Comparison of ENCODE assay signal across 30 cellular contexts in the genomic region with DNA sequence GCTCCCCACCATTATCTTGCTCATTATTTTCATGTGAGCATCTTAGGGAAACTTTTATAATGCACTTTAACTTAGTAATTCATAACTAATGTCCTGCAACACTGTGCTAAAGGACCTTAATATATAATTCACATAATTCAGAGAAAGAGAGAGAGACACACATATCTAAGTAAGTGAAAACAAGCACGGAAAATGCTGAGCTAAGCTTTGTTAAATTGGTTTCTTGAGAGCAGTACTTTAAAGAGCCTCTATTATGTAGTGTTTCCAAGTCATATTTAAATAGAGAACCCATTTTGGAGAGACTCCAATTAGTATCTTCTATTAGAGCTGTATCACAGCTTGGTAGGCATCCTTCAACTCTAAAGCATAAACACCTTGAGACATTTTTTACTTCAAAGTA.
"Had no signal": no experiment of that assay in that cellular context is flagged by ENCODE, and none has a peak within 500 bp of the region (broad histone marks: within the 10 kb centered on the region; RNA-seq: fewer than 3 reads in every experiment).

No MANE protein-coding gene starts in this region.

- H3K9me3 ChIP-seq: neutrophil, ovary, psoas muscle, spleen, suprapubic skin, testis, transverse colon, upper lobe of left lung, vagina had no signal

- H3K79me2 ChIP-seq: parathyroid adenoma had no signal

- H3K27ac ChIP-seq: neutrophil, ovary, parathyroid adenoma, psoas muscle, skin epidermis, spleen, suprapubic skin, testis, tibial artery, transverse colon, upper lobe of left lung, vagina had no signal

- H3K27me3 ChIP-seq: neutrophil, ovary, spleen, suprapubic skin, testis, tibial artery, transverse colon, upper lobe of left lung, vagina had no signal

- H3K36me3 ChIP-seq: neutrophil, ovary, spleen, suprapubic skin, tibial artery, transverse colon, upper lobe of left lung, vagina had no signal

- H3K4me2 ChIP-seq: smooth muscle cell had no signal

- H3K4me1 ChIP-seq: parathyroid adenoma, psoas muscle, spleen, suprapubic skin, testis, tibial artery, transverse colon, upper lobe of left lung, vagina had no signal

- H2AFZ ChIP-seq: parathyroid adenoma had no signal

- H3K9ac ChIP-seq: parathyroid adenoma had no signal

- DNase-seq: naive thymus-derived CD8-positive, alpha-beta T cell; nephron progenitor cell; nucleus accumbens; ovary; psoas muscle; right cardiac atrium; spleen; stimulated activated CD4-positive, alpha-beta T cell treated with anti-CD3 and anti-CD28 coated beads, Interleukin-12 subunit alpha, Interleukin-12 subunit beta, amount 100 ng/mL, for 4 hours; stimulated activated CD4-positive, alpha-beta T cell treated with anti-CD3 and anti-CD28 coated beads, Interleukin-1b, Interleukin-23, amount 100 ng/mL, for 48 hours; stimulated activated CD4-positive, alpha-beta T cell treated with anti-CD3 and anti-CD28 coated beads, Interleukin-4, amount 100 ng/mL, for 1 hour; stimulated activated CD4-positive, alpha-beta T cell treated with anti-CD3 and anti-CD28 coated beads, Interleukin-4, amount 100 ng/mL, for 4 hours; stimulated activated CD8-positive, alpha-beta memory T cell treated with anti-CD3 and anti-CD28 coated beads, Interleukin-4, amount 100 ng/mL, for 48 hours; stimulated activated naive CD4-positive, alpha-beta T cell; stimulated activated naive CD8-positive, alpha-beta T cell treated with anti-CD3 and anti-CD28 coated beads, Interleukin-15, amount 100 ng/mL, for 72 hours; stimulated activated naive CD8-positive, alpha-beta T cell treated with anti-CD3 and anti-CD28 coated beads, Interleukin-15, Interleukin-2, amounts not matched to agents 100 U/mL and 50 U/mL, for 24 hours; substantia nigra; testis; tibial artery; transverse colon; upper lobe of left lung had no signal

- FAIRE-seq: urothelium cell line had no signal

- H3K4me3 ChIP-seq: ovary, psoas muscle, skin epidermis, smooth muscle cell, spleen, suprapubic skin, testis, tibial artery, transverse colon, upper lobe of left lung, vagina had no signal

- ATAC-seq: naive thymus-derived CD8-positive, alpha-beta T cell; natural killer cell treated with Interleukin-12 subunit alpha and Interleukin-12 subunit beta and Interleukin-15 and Interleukin-18, amount 100 ng/mL, for 72 hours; psoas muscle; right cardiac atrium; sciatic nerve; stimulated activated memory B cell treated with anti-CD40 and anti-IgM and Interleukin-4, amounts not matched to agents 10 μg/mL and 1 μg/mL and 100 μg/mL, for 72 hours; stimulated activated naive CD8-positive, alpha-beta T cell treated with anti-CD3 and anti-CD28 coated beads, Interleukin-15, amount 100 ng/mL, for 72 hours; stimulated activated naive CD8-positive, alpha-beta T cell treated with anti-CD3 and anti-CD28 coated beads, Interleukin-15, Interleukin-2, amounts not matched to agents 100 U/mL and 50 U/mL, for 24 hours had no signal
